ENCODE assay signal across 8 cellular contexts in genomic region chr10:70348228-70348850, GRCh38. TPM values are rescaled to one million over a fixed set of nuclear protein-coding genes. Genes with fewer than 3 reads are reported as not detected.
A peak's percentile ranks its signal among the peaks of the same experiment; 100 is the strongest.
DNase-seq lines count a peak whose midpoint lies in the region; ATAC-seq and TF ChIP-seq lines count a peak whose summit lies in the region.

No MANE protein-coding gene starts in this region.

- peaks cover 45% of the 10 kb centered on the region for H4K20me1 ChIP-seq in BLaER1

- no peaks in the 10 kb centered on the region for H3K36me3 ChIP-seq in BLaER1

- H3K4me3 ChIP-seq in BLaER1 (no peak overlapping the region), epithelial cell of esophagus (ENCODE audit: low read length) (no peak overlapping the region)

- no peak overlapping the region for H3K27ac ChIP-seq in BLaER1

- H3K4me1 ChIP-seq in BLaER1, result peaks cover 16% of the 10 kb centered on the region

- H3K4me2 ChIP-seq in BLaER1, result peak overlapping the region; percentile 68

- H3K9me3 ChIP-seq in BLaER1, result no peaks in the 10 kb centered on the region

- TF ChIP-seq CTCF in epithelial cell of esophagus (IDR thresholded peaks at IDR 0.05; ENCODE audit: insufficient read depth, low read depth, low read length, missing control alignments), result peak; percentile 60
- TF ChIP-seq CTCF in omental fat pad (IDR thresholded peaks at IDR 0.05), result no peak

- peak; percentile 37 for DNase-seq in RPMI7951 (ENCODE audit: low read depth)
- DNase-seq in epithelial cell of esophagus (ENCODE audit: low read depth), result peak; percentile 47
- no peak for DNase-seq in omental fat pad (ENCODE audit: low spot score)
- DNase-seq in occipital lobe (lab: John Stamatoyannopoulos, UW), result no peak

- peak; percentile 59 for ATAC-seq in GM21529 (IDR thresholded peaks at IDR 0.05; ENCODE audit: unreplicated experiment)
- ATAC-seq in omental fat pad (ENCODE audit: low FRiP score), result peak; percentile 56
- ATAC-seq in GM18870 (IDR thresholded peaks at IDR 0.05; ENCODE audit: unreplicated experiment), result no peak
- no peak for ATAC-seq in HG03175 (IDR thresholded peaks at IDR 0.05; ENCODE audit: unreplicated experiment)

- no peaks in the 10 kb centered on the region for H3K27me3 ChIP-seq in BLaER1

- H3K9ac ChIP-seq in BLaER1, result no peak overlapping the region

RNA-seq across cellular contexts. Expression of gene LRRC20, which starts 34.1 kb away (rescaled TPM):
- total RNA-seq in RPMI7951 (2014; rRNA removed; shearing (Covaris generic)), result 4.5 and 5.6 TPM in 2 replicates
- total RNA-seq in omental fat pad (1 to 10 TPM; 2.0 to 5.8 (median 2.5) TPM), occipital lobe (21.5 TPM)

RNA-seq across cellular contexts. Expression of gene EIF4EBP2, which starts 55.6 kb away (rescaled TPM):
- total RNA-seq in RPMI7951 (2014; rRNA removed; shearing (Covaris generic)), result 24.8 and 26.1 TPM in 2 replicates
- 100 to 1,000 TPM; 104 to 195 (median 141) TPM for total RNA-seq in omental fat pad
- total RNA-seq in occipital lobe, result 62.5 TPM

Comparison
In these comparisons a context has a peak if more than half of its experiments do, and no peak if none do; other contexts are left out.
1. ATAC-seq: peak in GM21529 (single experiment) and omental fat pad (single experiment); none in GM18870 (single experiment) and HG03175 (single experiment).
2. DNase-seq: peak in RPMI7951 (single experiment) and epithelial cell of esophagus (single experiment); none in omental fat pad (single experiment) and occipital lobe (single experiment).